In genomic region chr7:45456105-45456504, GRCh38 we compare ENCODE assay signal across 29 cellular contexts.
"Had no signal": no experiment of that assay in that cellular context is flagged by ENCODE, and none has a peak within 500 bp of the region (broad histone marks: within the 10 kb centered on the region; RNA-seq: fewer than 3 reads in every experiment).

No MANE protein-coding gene starts in this region.

- ATAC-seq: activated CD8-positive, alpha-beta memory T cell treated with anti-CD3 and anti-CD28 coated beads, Interleukin-2, amount 10 ng/mL, durations not matched to agents 7 days and 5 days; Panc1 had no signal

- H3K4me3 ChIP-seq: SJCRH30, SK-N-MC had no signal

- H3K4me1 ChIP-seq: SJCRH30 had no signal

- DNase-seq: activated CD4-positive, alpha-beta memory T cell treated with anti-CD3 and anti-CD28 coated beads, Interleukin-2, amount 10 ng/mL, durations not matched to agents 7 days and 5 days; activated CD4-positive, alpha-beta T cell treated with anti-CD3 and anti-CD28 coated beads for 1 hour; activated CD4-positive, alpha-beta T cell treated with anti-CD3 and anti-CD28 coated beads for 48 hours; activated CD4-positive, CD25-positive, alpha-beta regulatory T cell; activated CD8-positive, alpha-beta memory T cell treated with anti-CD3 and anti-CD28 coated beads for 24 hours; activated CD8-positive, alpha-beta memory T cell treated with anti-CD3 and anti-CD28 coated beads, Interleukin-2, amount 10 ng/mL, durations not matched to agents 7 days and 5 days; activated CD8-positive, alpha-beta memory T cell treated with anti-CD3 and anti-CD28 coated beads, Interleukin-2, amount 50 U/mL, for 48 hours; activated effector memory CD4-positive, alpha-beta T cell treated with Interleukin-2 at 50 U/mL for 16 hours; activated naive CD4-positive, alpha-beta T cell treated with anti-CD3 and anti-CD28 coated beads, Interleukin-2, amount 10 ng/mL, durations not matched to agents 7 days and 5 days; activated naive CD8-positive, alpha-beta T cell treated with anti-CD3 and anti-CD28 coated beads for 36 hours; activated T-cell treated with anti-CD3 and anti-CD28 coated beads, Interleukin-2, amount 50 U/mL, for 48 hours; amniotic stem cell; aorta; brain microvascular endothelial cell; central memory CD4-positive, alpha-beta T cell; Karpas-422; KBM-7; NCI-H1436 treated with DMSO at 0.1 percent for 48 hours; NCI-H187 treated with DMSO at 0.1 percent for 48 hours; NCI-H2081; NCI-H2171; NCI-H446 treated with DMSO at 0.1 percent for 48 hours; NCI-H524; SHP77; SJCRH30; T1000; WERI-Rb-1 had no signal

- H3K27ac ChIP-seq: brain microvascular endothelial cell, SJCRH30, SK-N-MC, WERI-Rb-1 had no signal

- H3K9me3 ChIP-seq: SJCRH30 had no signal

- H3K27me3 ChIP-seq: brain microvascular endothelial cell had no signal

- H3K36me3 ChIP-seq: brain microvascular endothelial cell, SJCRH30, WERI-Rb-1 had no signal
